Comparison of ENCODE assay signal across 8 cellular contexts in genomic region chr1:213015099-213016050, GRCh38.
DNase-seq lines count a peak whose midpoint lies in the region; ATAC-seq, FAIRE-seq and TF ChIP-seq lines count a peak whose summit lies in the region.

ANGEL2 (minus strand) TSS chr1:213015867; CDS start chr1:213015671, 196 bp downstream.

- ATAC-seq in GM19035 (IDR thresholded peaks at IDR 0.05; ENCODE audit: unreplicated experiment) (peak; percentile 96), HG03354 (IDR thresholded peaks at IDR 0.05; ENCODE audit: poor library complexity, severe bottlenecking, unreplicated experiment) (peak; percentile 95)
- peak; percentile 98 for ATAC-seq in activated CD4-positive, CD25-positive, alpha-beta regulatory T cell treated with anti-CD3 and anti-CD28 coated beads, Interleukin-2, amount 50 U/mL, for 24 hours

- peak; percentile 94 for DNase-seq in AG09319 (ENCODE audit: extremely low read depth, low read depth)
- DNase-seq in NCI-H446 treated with DMSO at 0.1 percent for 48 hours (lab: John Stamatoyannopoulos, UW), result peak; percentile 95
- peak; percentile 98 for DNase-seq in cerebellar cortex (ENCODE audit: low spot score)
- peak; percentile 92 for DNase-seq in stimulated activated CD4-positive, alpha-beta T cell treated with anti-CD3 and anti-CD28 coated beads, Interleukin-12 subunit alpha, Interleukin-12 subunit beta, amount 100 ng/mL, for 4 hours

- peak; percentile 92 for FAIRE-seq in islet of Langerhans (lab: Jason Lieb, UNC)

- TF ChIP-seq CTCF in AG09319 (IDR thresholded peaks at IDR 0.05; ENCODE audit: low read depth, low read length), result no peak

Comparison
In these comparisons a context has a peak if more than half of its experiments do, and no peak if none do; other contexts are left out.
1. Peak in every context shown above with its lines: DNase-seq and ATAC-seq.